Comparison of ENCODE assay signal across 17 cellular contexts in genomic region chr16:81846105-81846504, GRCh38.
A peak's percentile ranks its signal among the peaks of the same experiment; 100 is the strongest.
DNase-seq lines count a peak whose midpoint lies in the region; ATAC-seq, FAIRE-seq and TF ChIP-seq lines count a peak whose summit lies in the region.
"Had no signal": no experiment of that assay in that cellular context is flagged by ENCODE, and none has a peak within 500 bp of the region (broad histone marks: within the 10 kb centered on the region; RNA-seq: fewer than 3 reads in every experiment).

No MANE protein-coding gene starts in this region.

- no peaks in the 10 kb centered on the region for H3K36me3 ChIP-seq in bronchial epithelial cell (ENCODE audit: control insufficient read depth, insufficient read depth, low read length)

- H3K36me3 Mint-ChIP-seq in stimulated activated naive B cell treated with anti-CD40 and anti-IgM and Interleukin-4, amounts not matched to agents 10 μg/mL and 1 μg/mL and 100 μg/mL, for 72 hours, result peaks cover 41 to 55% of the 10 kb centered on the region in 2 donors
- no peaks in the 10 kb centered on the region for H3K36me3 Mint-ChIP-seq in T-helper 2 cell treated with Interferon-gamma antibody and Interleukin-4, amounts not matched to agents 5 μg/mL and 100 μg/mL, for 36 hours (ENCODE audit: low read depth)

- H3K4me3 Mint-ChIP-seq in stimulated activated naive B cell treated with anti-CD40 and anti-IgM and Interleukin-4, amounts not matched to agents 10 μg/mL and 1 μg/mL and 100 μg/mL, for 72 hours, result no peak overlapping the region
- H3K4me3 Mint-ChIP-seq in T-helper 2 cell treated with Interferon-gamma antibody and Interleukin-4, amounts not matched to agents 5 μg/mL and 100 μg/mL, for 36 hours, result no peak overlapping the region

- peak overlapping the region; percentile 56 for H3K27ac Mint-ChIP-seq in stimulated activated naive B cell treated with anti-CD40 and anti-IgM and Interleukin-4, amounts not matched to agents 10 μg/mL and 1 μg/mL and 100 μg/mL, for 72 hours
- H3K27ac Mint-ChIP-seq in T-helper 2 cell treated with Interferon-gamma antibody and Interleukin-4, amounts not matched to agents 5 μg/mL and 100 μg/mL, for 36 hours, result no peak overlapping the region

- TF ChIP-seq POLR2A in GM12892 (IDR thresholded peaks at IDR 0.05; ENCODE audit: low read depth, low read length), result 0 out of 2 replicates have a peak, but pooled peaks have one; percentile 9

- FAIRE-seq in GM12892 (lab: Jason Lieb, UNC) (no peak), bronchial epithelial cell (lab: Jason Lieb, UNC) (no peak)
- FAIRE-seq: GM12878 had no signal

- no peak for TF ChIP-seq CTCF in bronchial epithelial cell (IDR thresholded peaks at IDR 0.05; ENCODE audit: insufficient read depth, low read length, severe bottlenecking)

- no peaks in the 10 kb centered on the region for H3K27me3 Mint-ChIP-seq in stimulated activated naive B cell treated with anti-CD40 and anti-IgM and Interleukin-4, amounts not matched to agents 10 μg/mL and 1 μg/mL and 100 μg/mL, for 72 hours
- H3K27me3 Mint-ChIP-seq in T-helper 2 cell treated with Interferon-gamma antibody and Interleukin-4, amounts not matched to agents 5 μg/mL and 100 μg/mL, for 36 hours (ENCODE audit: low read depth), result peaks cover 16% of the 10 kb centered on the region

- H3K27me3 ChIP-seq in bronchial epithelial cell (ENCODE audit: control insufficient read depth, insufficient read depth, low read length), result no peaks in the 10 kb centered on the region
- H3K27me3 ChIP-seq: BLaER1 had no signal

- peaks cover 61 to 95% of the 10 kb centered on the region in 2 donors for H3K4me1 Mint-ChIP-seq in stimulated activated naive B cell treated with anti-CD40 and anti-IgM and Interleukin-4, amounts not matched to agents 10 μg/mL and 1 μg/mL and 100 μg/mL, for 72 hours
- H3K4me1 Mint-ChIP-seq in T-helper 2 cell treated with Interferon-gamma antibody and Interleukin-4, amounts not matched to agents 5 μg/mL and 100 μg/mL, for 36 hours (ENCODE audit: low read depth), result peaks cover 8% of the 10 kb centered on the region

- DNase-seq in GM12892 (ENCODE audit: insufficient read length) (no peak), LoVo (ENCODE audit: low spot score) (peak; percentile 39), bronchial epithelial cell (ENCODE audit: low read depth) (peak; percentile 47)
- DNase-seq in stimulated activated naive B cell treated with anti-CD40 and anti-IgM and Interleukin-4, amounts not matched to agents 10 μg/mL and 1 μg/mL and 100 μg/mL, for 72 hours, result no peak
- DNase-seq in stimulated activated CD4-positive, alpha-beta T cell treated with anti-CD3 and anti-CD28 coated beads, Interleukin-2, amount 100 ng/mL, for 48 hours, result no peak
- DNase-seq in T-helper 2 cell treated with Interferon-gamma antibody and Interleukin-4, amounts not matched to agents 5 μg/mL and 100 μg/mL, for 36 hours (ENCODE audit: low spot score), result no peak
- DNase-seq in activated effector memory CD4-positive, alpha-beta T cell treated with anti-CD3 and anti-CD28 coated beads, Interleukin-2, amount 50 U/mL, for 16 hours, result no peak
- DNase-seq: KG1, NCI-H1105 treated with DMSO at 0.1 percent for 48 hours, NCI-H187, NCI-H446, NCI-H748 treated with DMSO at 0.1 percent for 48 hours, SHP77 had no signal

- H3K4me3 ChIP-seq in bronchial epithelial cell (ENCODE audit: low read depth, low read length), result no peak overlapping the region
- H3K4me3 ChIP-seq: BLaER1, GM12878 had no signal

- peaks cover 0 to 4% of the 10 kb centered on the region in 2 donors for H3K9me3 Mint-ChIP-seq in stimulated activated naive B cell treated with anti-CD40 and anti-IgM and Interleukin-4, amounts not matched to agents 10 μg/mL and 1 μg/mL and 100 μg/mL, for 72 hours
- H3K9me3 Mint-ChIP-seq in T-helper 2 cell treated with Interferon-gamma antibody and Interleukin-4, amounts not matched to agents 5 μg/mL and 100 μg/mL, for 36 hours, result no peaks in the 10 kb centered on the region

- ATAC-seq in stimulated activated naive B cell treated with anti-CD40 and anti-IgM and Interleukin-4, amounts not matched to agents 10 μg/mL and 1 μg/mL and 100 μg/mL, for 72 hours (replicated peaks), result no peak
- ATAC-seq: GM12878, Panc1, SK-N-SH treated with all-trans-retinoic acid at 6 μM for 48 hours had no signal

Comparison
In these comparisons a context has a peak if more than half of its experiments do, and no peak if none do; other contexts are left out.
1. DNase-seq: peak in LoVo (single experiment) and bronchial epithelial cell (single experiment); none in GM12892 (single experiment), stimulated activated naive B cell treated with anti-CD40 and anti-IgM and Interleukin-4, amounts not matched to agents 10 μg/mL and 1 μg/mL and 100 μg/mL, for 72 hours (single experiment), stimulated activated CD4-positive, alpha-beta T cell treated with anti-CD3 and anti-CD28 coated beads, Interleukin-2, amount 100 ng/mL, for 48 hours (0 of 2), T-helper 2 cell treated with Interferon-gamma antibody and Interleukin-4, amounts not matched to agents 5 μg/mL and 100 μg/mL, for 36 hours (single experiment) and activated effector memory CD4-positive, alpha-beta T cell treated with anti-CD3 and anti-CD28 coated beads, Interleukin-2, amount 50 U/mL, for 16 hours (single experiment).